8 cellular contexts compared by ENCODE assay signal in the genomic region with DNA sequence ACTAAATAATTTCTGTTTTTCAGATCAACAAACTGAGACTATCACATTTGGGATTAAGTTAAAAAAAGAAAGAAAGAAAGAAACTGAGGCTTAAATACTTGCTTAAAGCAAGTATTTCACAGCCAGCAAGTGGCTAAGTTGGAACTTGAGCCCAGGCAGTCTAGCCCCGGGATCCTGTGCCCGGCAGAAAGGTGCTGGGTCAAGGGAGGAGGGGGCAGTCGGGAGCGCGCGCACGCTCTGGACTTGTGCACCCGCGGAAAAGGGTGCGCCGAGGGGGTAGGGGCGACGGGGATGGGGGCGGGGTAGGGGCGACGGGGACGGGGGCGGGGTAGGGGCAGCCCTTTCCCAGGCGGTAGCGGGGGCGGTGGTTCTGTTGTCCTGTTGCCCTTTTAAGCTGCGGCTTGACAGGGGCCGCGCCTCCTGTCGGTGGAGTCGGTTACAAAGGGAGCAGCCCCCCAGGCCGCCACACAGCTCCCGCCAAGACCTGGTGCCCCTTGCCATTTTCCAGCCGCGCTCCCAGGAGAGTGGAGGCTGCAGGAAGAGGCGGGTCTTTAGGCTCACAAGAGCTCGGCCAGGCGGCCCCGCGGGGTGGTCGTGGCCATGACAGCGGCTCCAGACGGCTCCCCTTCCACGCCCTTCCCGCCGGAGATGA.
DNase-seq lines count a peak whose midpoint lies in the region; ATAC-seq and TF ChIP-seq lines count a peak whose summit lies in the region.
"Not testable (repeated sequence)": the region's sequence is repeated elsewhere in the genome, so short reads cannot be mapped to it uniquely, and the experiment has no call there.

No MANE protein-coding gene starts in this region.

- H2AFZ ChIP-seq in OCI-LY3 (ENCODE audit: low read depth, low read length) = not testable (repeated sequence)
- peak overlapping the region; percentile 78 for H2AFZ ChIP-seq in neuronal stem cell (ENCODE audit: low read length)

- not testable (repeated sequence) for H3K27ac Mint-ChIP-seq in activated CD8-positive, alpha-beta memory T cell treated with anti-CD3 and anti-CD28 coated beads, Interleukin-2, amount 10 ng/mL, durations not matched to agents 7 days and 5 days; brain

- not testable (repeated sequence) for H4K20me1 ChIP-seq in OCI-LY3 (ENCODE audit: insufficient read depth, low read length)

- not testable (repeated sequence) for H3K36me3 ChIP-seq in OCI-LY3 (replicated peaks; ENCODE audit: low read depth, low read length); cardiac muscle cell; neuronal stem cell (replicated peaks in 1 of 2; ENCODE audit: control insufficient read depth in 2 of 2, insufficient read depth in 2 of 2, low read length in 2 of 2); upper lobe of left lung

- not testable (repeated sequence) for TF ChIP-seq EP300 in upper lobe of left lung (IDR thresholded peaks at IDR 0.05)

- not testable (repeated sequence) for H3K9me3 ChIP-seq in OCI-LY3 (ENCODE audit: insufficient read depth, low read length); cardiac muscle cell (ENCODE audit: low read depth); neuronal stem cell (replicated peaks in 1 of 2; ENCODE audit: control insufficient read depth in 2 of 2, insufficient read depth in 1 of 2, low read depth in 1 of 2, low read length in 2 of 2); upper lobe of left lung

- not testable (repeated sequence) for TF ChIP-seq CTCF in OCI-LY3 (IDR thresholded peaks at IDR 0.05; ENCODE audit: low read depth, low read length); cardiac muscle cell (IDR thresholded peaks at IDR 0.05; ENCODE audit: low read depth, low read length); upper lobe of left lung (IDR thresholded peaks at IDR 0.05)
- peak; percentile 19 to 41 for TF ChIP-seq CTCF in brain (conservative IDR thresholded peaks at IDR 0.05)

- H3K9me3 Mint-ChIP-seq in activated CD8-positive, alpha-beta memory T cell treated with anti-CD3 and anti-CD28 coated beads, Interleukin-2, amount 10 ng/mL, durations not matched to agents 7 days and 5 days (ENCODE audit: low read depth); brain: not testable (repeated sequence)

- H4K91ac ChIP-seq in neuronal stem cell (ENCODE audit: low read depth, low read length, poor library complexity) = not testable (repeated sequence)

- not testable (repeated sequence) for H3K4me3 Mint-ChIP-seq in activated CD8-positive, alpha-beta memory T cell treated with anti-CD3 and anti-CD28 coated beads, Interleukin-2, amount 10 ng/mL, durations not matched to agents 7 days and 5 days
- peak overlapping the region in 1 of 5 experiments; percentile 52 for H3K4me3 Mint-ChIP-seq in brain

- H3K4ac ChIP-seq in neuronal stem cell (ENCODE audit: low read length) = not testable (repeated sequence)

- not testable (repeated sequence) for H3K36me3 Mint-ChIP-seq in activated CD8-positive, alpha-beta memory T cell treated with anti-CD3 and anti-CD28 coated beads, Interleukin-2, amount 10 ng/mL, durations not matched to agents 7 days and 5 days; brain

- H3K4me3 ChIP-seq in OCI-LY3 (ENCODE audit: low read length) = peak overlapping the region; percentile 67
- peak overlapping the region; percentile 41 for H3K4me3 ChIP-seq in cardiac muscle cell
- peak overlapping the region in 1 of 2 donors; percentile 31 for H3K4me3 ChIP-seq in neuronal stem cell (ENCODE audit: low read length in 2 of 2)
- H3K4me3 ChIP-seq in upper lobe of left lung = peak overlapping the region in 3 of 4 donors; percentile 34 to 42 (median 40)

- not testable (repeated sequence) for H3K4me1 Mint-ChIP-seq in activated CD8-positive, alpha-beta memory T cell treated with anti-CD3 and anti-CD28 coated beads, Interleukin-2, amount 10 ng/mL, durations not matched to agents 7 days and 5 days; brain

- not testable (repeated sequence) for H4K8ac ChIP-seq in neuronal stem cell (ENCODE audit: low read depth, low read length)

- H3K9ac ChIP-seq in OCI-LY3 (ENCODE audit: low read length) = peak overlapping the region; percentile 35; the same call in 1 of the 2 replicates
- H3K9ac ChIP-seq in neuronal stem cell (ENCODE audit: low read depth, low read length, poor library complexity) = not testable (repeated sequence)

- CTCF ChIA-PET in activated CD8-positive, alpha-beta memory T cell treated with anti-CD3 and anti-CD28 coated beads, Interleukin-2, amount 10 ng/mL, durations not matched to agents 7 days and 5 days (lab: Charles Lee) = not testable (repeated sequence)

- H3K14ac ChIP-seq in neuronal stem cell (ENCODE audit: low read length) = not testable (repeated sequence)

- H2BK120ac ChIP-seq in neuronal stem cell (ENCODE audit: low read depth, low read length) = not testable (repeated sequence)

- not testable (repeated sequence) for TF ChIP-seq POLR2A in upper lobe of left lung (IDR thresholded peaks at IDR 0.05)

- H2BK15ac ChIP-seq in neuronal stem cell (ENCODE audit: low read length) = not testable (repeated sequence)

- not testable (repeated sequence) for H3K27me3 Mint-ChIP-seq in activated CD8-positive, alpha-beta memory T cell treated with anti-CD3 and anti-CD28 coated beads, Interleukin-2, amount 10 ng/mL, durations not matched to agents 7 days and 5 days; brain

- H2BK12ac ChIP-seq in neuronal stem cell (ENCODE audit: low read length) = not testable (repeated sequence)

- H3K27ac ChIP-seq in OCI-LY3 (ENCODE audit: low read length); cardiac muscle cell; neuronal stem cell (replicated peaks; ENCODE audit: low read length); upper lobe of left lung: not testable (repeated sequence)

- not testable (repeated sequence) for H2AK5ac ChIP-seq in neuronal stem cell (ENCODE audit: low read depth, low read length)

- not testable (repeated sequence) for H2BK5ac ChIP-seq in neuronal stem cell (ENCODE audit: low read length)

- H3K23ac ChIP-seq in neuronal stem cell (ENCODE audit: low read depth, low read length, poor library complexity) = not testable (repeated sequence)

- not testable (repeated sequence) for H3K79me1 ChIP-seq in neuronal stem cell (ENCODE audit: low read depth, low read length)

- ATAC-seq in activated CD8-positive, alpha-beta memory T cell treated with anti-CD3 and anti-CD28 coated beads, Interleukin-2, amount 10 ng/mL, durations not matched to agents 7 days and 5 days = peak; percentile 37
- ATAC-seq in left lobe of liver = peak; percentile 12
- peak in 1 of 2 donors; percentile 13 for ATAC-seq in upper lobe of left lung (ENCODE audit: low FRiP score in 2 of 2)

- in situ Hi-C loops in Caki2 (cut with HindIII; ENCODE audit: low pct_unique_long_range_greater_than_20kb, low sequenced_read_pairs) = not testable (repeated sequence)

- no CpG with 5 or more reads among the region's 41 CpGs for WGBS in neuronal stem cell (ENCODE audit: extremely low coverage in 2 of 2, insufficient read length in 2 of 2, insufficient replicate concordance in 1 of 2), 2 donors
- WGBS in upper lobe of left lung, 2 donors = no CpG with 5 or more reads among the region's 41 CpGs

- DNase-seq in Caki2 (ENCODE audit: low read depth) (peak; percentile 2), cardiac muscle cell (ENCODE audit: low read depth in 1 of 2, low spot score in 1 of 2) (peak in 1 of 2 donors; percentile 0), upper lobe of left lung (peak in 1 of 2 donors; percentile 64)
- DNase-seq in activated CD8-positive, alpha-beta memory T cell treated with anti-CD3 and anti-CD28 coated beads, Interleukin-2, amount 10 ng/mL, durations not matched to agents 7 days and 5 days; left lobe of liver (ENCODE audit: low spot score); neuronal stem cell (ENCODE audit: low spot score): not testable (repeated sequence)

- not testable (repeated sequence) for H3K79me2 ChIP-seq in OCI-LY3 (ENCODE audit: low read length)

- not testable (repeated sequence) for H3K27me3 ChIP-seq in OCI-LY3 (ENCODE audit: low read depth, low read length); neuronal stem cell (ENCODE audit: control insufficient read depth in 3 of 3, insufficient read depth in 3 of 3, low read depth in 1 of 3, low read length in 3 of 3); upper lobe of left lung
- H3K27me3 ChIP-seq in cardiac muscle cell = peaks cover 19% of the 10 kb centered on the region

- H3K4me1 ChIP-seq in OCI-LY3 (ENCODE audit: low read length); cardiac muscle cell (ENCODE audit: low read depth); neuronal stem cell (ENCODE audit: control insufficient read depth in 2 of 2, insufficient read depth in 1 of 2, low read depth in 1 of 2, low read length in 2 of 2); upper lobe of left lung: not testable (repeated sequence)

- H3K18ac ChIP-seq in neuronal stem cell (ENCODE audit: low read length) = not testable (repeated sequence)

- H3K4me2 ChIP-seq in OCI-LY3 (ENCODE audit: low read length) = 0 out of 2 replicates have a peak overlapping the region, but pooled peaks have one; percentile 20
- H3K4me2 ChIP-seq in neuronal stem cell (ENCODE audit: insufficient read depth, low read length, poor library complexity, severe bottlenecking) = not testable (repeated sequence)
